In the genomic region with DNA sequence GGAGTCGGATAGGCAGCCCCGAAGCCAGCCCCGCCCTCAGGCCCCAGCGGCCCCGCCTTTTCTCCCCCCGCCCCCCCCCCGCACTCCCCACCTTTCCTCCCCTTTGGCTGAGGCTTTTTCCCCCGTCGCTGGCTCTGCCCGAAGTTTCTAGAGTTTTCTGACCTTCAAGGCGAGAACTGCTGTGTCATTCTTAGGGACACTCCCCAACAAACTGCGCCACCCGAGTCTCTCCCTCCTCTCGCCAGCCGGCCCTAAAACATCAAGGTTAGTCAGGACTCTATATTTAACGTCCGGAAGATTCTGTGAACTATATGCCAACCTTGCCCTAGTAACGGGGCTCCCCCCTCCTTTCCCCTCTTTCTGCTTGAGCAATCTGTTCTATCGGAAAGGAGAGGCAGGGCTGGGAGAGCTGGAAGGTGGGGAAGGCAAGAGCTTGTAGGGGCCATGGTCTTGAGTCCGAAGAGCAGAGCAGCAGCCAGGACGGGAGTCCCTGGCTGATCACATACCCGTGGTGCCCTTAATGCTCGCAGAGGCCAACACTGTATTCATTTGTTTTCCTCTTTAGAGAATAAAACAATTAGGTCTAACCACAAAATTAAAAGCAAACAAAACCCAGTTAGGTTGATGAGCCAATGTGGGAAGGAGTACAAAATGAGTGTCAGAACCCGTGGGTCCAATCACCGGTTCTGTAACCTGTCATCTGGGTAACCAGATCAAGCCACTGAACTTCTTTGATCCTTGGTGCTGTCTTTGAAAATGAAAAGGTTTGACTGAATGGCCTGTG, we compare ENCODE assay signal across 1 cellular context.
TF ChIP-seq lines count a peak whose summit lies in the region.

No MANE protein-coding gene starts in this region.

TF ChIP-seq in K562, 482 proteins besides CTCF, POLR2A, EP300 and RAD21 (continued from another document and continues in another):
- 0 out of 4 replicates have a peak, but pooled peaks of 1 of the 2 experiments have one; percentile 7 for TF ChIP-seq NRF1 (conservative IDR thresholded peaks at IDR 0.05 in 1 of 2, IDR thresholded peaks at IDR 0.05 in 1 of 2)
- TF ChIP-seq KLF6 (CRISPR knock-in tag; IDR thresholded peaks at IDR 0.05; ENCODE audit: borderline replicate concordance), result peak; percentile 68; the same call in 1 of the 2 replicates
- TF ChIP-seq HDGF (IDR thresholded peaks at IDR 0.05), result no peak
- TF ChIP-seq MAFG (tag; conservative IDR thresholded peaks at IDR 0.05), result peak; percentile 100
- TF ChIP-seq NR4A1 (CRISPR knock-in tag; IDR thresholded peaks at IDR 0.05), result peak; percentile 90; the same call in 1 of the 2 replicates
- peak; percentile 89 for TF ChIP-seq NR4A1 (tag; IDR thresholded peaks at IDR 0.05)
- TF ChIP-seq CEBPB (tag; IDR thresholded peaks at IDR 0.05), result 0 out of 2 replicates have a peak, but pooled peaks have one; percentile 43
- TF ChIP-seq KLF10 (CRISPR knock-in tag; IDR thresholded peaks at IDR 0.05), result peak; percentile 64; the same call in 1 of the 2 replicates
- peak; percentile 45 for TF ChIP-seq CXXC5 (CRISPR knock-in tag; IDR thresholded peaks at IDR 0.05)
- TF ChIP-seq, protein P1, sequence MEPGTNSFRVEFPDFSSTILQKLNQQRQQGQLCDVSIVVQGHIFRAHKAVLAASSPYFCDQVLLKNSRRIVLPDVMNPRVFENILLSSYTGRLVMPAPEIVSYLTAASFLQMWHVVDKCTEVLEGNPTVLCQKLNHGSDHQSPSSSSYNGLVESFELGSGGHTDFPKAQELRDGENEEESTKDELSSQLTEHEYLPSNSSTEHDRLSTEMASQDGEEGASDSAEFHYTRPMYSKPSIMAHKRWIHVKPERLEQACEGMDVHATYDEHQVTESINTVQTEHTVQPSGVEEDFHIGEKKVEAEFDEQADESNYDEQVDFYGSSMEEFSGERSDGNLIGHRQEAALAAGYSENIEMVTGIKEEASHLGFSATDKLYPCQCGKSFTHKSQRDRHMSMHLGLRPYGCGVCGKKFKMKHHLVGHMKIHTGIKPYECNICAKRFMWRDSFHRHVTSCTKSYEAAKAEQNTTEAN (CRISPR knock-in tag; IDR thresholded peaks at IDR 0.05), result peak; percentile 47; the same call in 1 of the 2 replicates
- TF ChIP-seq ARID2 (IDR thresholded peaks at IDR 0.05), result peak; percentile 72; the same call in 1 of the 2 replicates
- TF ChIP-seq TAF9B (IDR thresholded peaks at IDR 0.05; ENCODE audit: partially characterized antibody), result no peak
- TF ChIP-seq, protein P2, sequence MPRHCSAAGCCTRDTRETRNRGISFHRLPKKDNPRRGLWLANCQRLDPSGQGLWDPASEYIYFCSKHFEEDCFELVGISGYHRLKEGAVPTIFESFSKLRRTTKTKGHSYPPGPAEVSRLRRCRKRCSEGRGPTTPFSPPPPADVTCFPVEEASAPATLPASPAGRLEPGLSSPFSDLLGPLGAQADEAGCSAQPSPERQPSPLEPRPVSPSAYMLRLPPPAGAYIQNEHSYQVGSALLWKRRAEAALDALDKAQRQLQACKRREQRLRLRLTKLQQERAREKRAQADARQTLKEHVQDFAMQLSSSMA (CRISPR knock-in tag; IDR thresholded peaks at IDR 0.05), result 0 out of 2 replicates have a peak, but pooled peaks have one; percentile 24
- no peak for TF ChIP-seq NR2C1 (IDR thresholded peaks at IDR 0.05)
- TF ChIP-seq NR2C1 (tag; IDR thresholded peaks at IDR 0.05), result peak; percentile 54; the same call in 1 of the 2 replicates
- peak; percentile 99 for TF ChIP-seq NFE2 (IDR thresholded peaks at IDR 0.05; ENCODE audit: low read depth)
- no peak for TF ChIP-seq SP2 (IDR thresholded peaks at IDR 0.05; ENCODE audit: extremely low read depth, low read depth, low read length, poor library complexity, severe bottlenecking)
- no peak for TF ChIP-seq POLR2H (tag; IDR thresholded peaks at IDR 0.05; ENCODE audit: low read depth)
- TF ChIP-seq ZNF41 (CRISPR knock-in tag; conservative IDR thresholded peaks at IDR 0.05), result no peak
- TF ChIP-seq CC2D1A (IDR thresholded peaks at IDR 0.05), result 0 out of 2 replicates have a peak, but pooled peaks have one; percentile 24
- TF ChIP-seq OTX1 (CRISPR knock-in tag; IDR thresholded peaks at IDR 0.05), result peak; percentile 40; the same call in 1 of the 2 replicates
- TF ChIP-seq, protein P3, sequence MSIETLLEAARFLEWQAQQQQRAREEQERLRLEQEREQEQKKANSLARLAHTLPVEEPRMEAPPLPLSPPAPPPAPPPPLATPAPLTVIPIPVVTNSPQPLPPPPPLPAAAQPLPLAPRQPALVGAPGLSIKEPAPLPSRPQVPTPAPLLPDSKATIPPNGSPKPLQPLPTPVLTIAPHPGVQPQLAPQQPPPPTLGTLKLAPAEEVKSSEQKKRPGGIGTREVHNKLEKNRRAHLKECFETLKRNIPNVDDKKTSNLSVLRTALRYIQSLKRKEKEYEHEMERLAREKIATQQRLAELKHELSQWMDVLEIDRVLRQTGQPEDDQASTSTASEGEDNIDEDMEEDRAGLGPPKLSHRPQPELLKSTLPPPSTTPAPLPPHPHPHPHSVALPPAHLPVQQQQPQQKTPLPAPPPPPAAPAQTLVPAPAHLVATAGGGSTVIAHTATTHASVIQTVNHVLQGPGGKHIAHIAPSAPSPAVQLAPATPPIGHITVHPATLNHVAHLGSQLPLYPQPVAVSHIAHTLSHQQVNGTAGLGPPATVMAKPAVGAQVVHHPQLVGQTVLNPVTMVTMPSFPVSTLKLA (conservative IDR thresholded peaks at IDR 0.05), result no peak
- TF ChIP-seq HDAC2 (IDR thresholded peaks at IDR 0.05), result peak; percentile 41; the same call in 1 of the 2 replicates
- TF ChIP-seq, protein P4, sequence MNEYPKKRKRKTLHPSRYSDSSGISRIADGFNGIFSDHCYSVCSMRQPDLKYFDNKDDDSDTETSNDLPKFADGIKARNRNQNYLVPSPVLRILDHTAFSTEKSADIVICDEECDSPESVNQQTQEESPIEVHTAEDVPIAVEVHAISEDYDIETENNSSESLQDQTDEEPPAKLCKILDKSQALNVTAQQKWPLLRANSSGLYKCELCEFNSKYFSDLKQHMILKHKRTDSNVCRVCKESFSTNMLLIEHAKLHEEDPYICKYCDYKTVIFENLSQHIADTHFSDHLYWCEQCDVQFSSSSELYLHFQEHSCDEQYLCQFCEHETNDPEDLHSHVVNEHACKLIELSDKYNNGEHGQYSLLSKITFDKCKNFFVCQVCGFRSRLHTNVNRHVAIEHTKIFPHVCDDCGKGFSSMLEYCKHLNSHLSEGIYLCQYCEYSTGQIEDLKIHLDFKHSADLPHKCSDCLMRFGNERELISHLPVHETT (CRISPR knock-in tag; conservative IDR thresholded peaks at IDR 0.05 in 1 of 2, IDR thresholded peaks at IDR 0.05 in 1 of 2), result peak in 1 of 2 experiments; percentile 87; a peak in 2 of 4 replicates
- TF ChIP-seq POLR2AphosphoS5 (IDR thresholded peaks at IDR 0.05; ENCODE audit: control insufficient read depth, insufficient read depth, low read depth, low read length), result peak; percentile 92
- no peak for TF ChIP-seq RBM22 (IDR thresholded peaks at IDR 0.05; ENCODE audit: low read depth, low read length, poor library complexity, severe bottlenecking)
- TF ChIP-seq EHMT2 (IDR thresholded peaks at IDR 0.05), result peak; percentile 77; the same call in 1 of the 2 replicates
- TF ChIP-seq, protein P5, sequence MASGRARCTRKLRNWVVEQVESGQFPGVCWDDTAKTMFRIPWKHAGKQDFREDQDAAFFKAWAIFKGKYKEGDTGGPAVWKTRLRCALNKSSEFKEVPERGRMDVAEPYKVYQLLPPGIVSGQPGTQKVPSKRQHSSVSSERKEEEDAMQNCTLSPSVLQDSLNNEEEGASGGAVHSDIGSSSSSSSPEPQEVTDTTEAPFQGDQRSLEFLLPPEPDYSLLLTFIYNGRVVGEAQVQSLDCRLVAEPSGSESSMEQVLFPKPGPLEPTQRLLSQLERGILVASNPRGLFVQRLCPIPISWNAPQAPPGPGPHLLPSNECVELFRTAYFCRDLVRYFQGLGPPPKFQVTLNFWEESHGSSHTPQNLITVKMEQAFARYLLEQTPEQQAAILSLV (tag; IDR thresholded peaks at IDR 0.05), result no peak
- TF ChIP-seq TAF15 (IDR thresholded peaks at IDR 0.05; ENCODE audit: low read depth, low read length), result no peak
- TF ChIP-seq ZKSCAN1 (IDR thresholded peaks at IDR 0.05; ENCODE audit: low read depth, low read length), result peak; percentile 50; the same call in 1 of the 2 replicates
- TF ChIP-seq ZNF174 (CRISPR knock-in tag; IDR thresholded peaks at IDR 0.05), result no peak
- TF ChIP-seq, protein P6, sequence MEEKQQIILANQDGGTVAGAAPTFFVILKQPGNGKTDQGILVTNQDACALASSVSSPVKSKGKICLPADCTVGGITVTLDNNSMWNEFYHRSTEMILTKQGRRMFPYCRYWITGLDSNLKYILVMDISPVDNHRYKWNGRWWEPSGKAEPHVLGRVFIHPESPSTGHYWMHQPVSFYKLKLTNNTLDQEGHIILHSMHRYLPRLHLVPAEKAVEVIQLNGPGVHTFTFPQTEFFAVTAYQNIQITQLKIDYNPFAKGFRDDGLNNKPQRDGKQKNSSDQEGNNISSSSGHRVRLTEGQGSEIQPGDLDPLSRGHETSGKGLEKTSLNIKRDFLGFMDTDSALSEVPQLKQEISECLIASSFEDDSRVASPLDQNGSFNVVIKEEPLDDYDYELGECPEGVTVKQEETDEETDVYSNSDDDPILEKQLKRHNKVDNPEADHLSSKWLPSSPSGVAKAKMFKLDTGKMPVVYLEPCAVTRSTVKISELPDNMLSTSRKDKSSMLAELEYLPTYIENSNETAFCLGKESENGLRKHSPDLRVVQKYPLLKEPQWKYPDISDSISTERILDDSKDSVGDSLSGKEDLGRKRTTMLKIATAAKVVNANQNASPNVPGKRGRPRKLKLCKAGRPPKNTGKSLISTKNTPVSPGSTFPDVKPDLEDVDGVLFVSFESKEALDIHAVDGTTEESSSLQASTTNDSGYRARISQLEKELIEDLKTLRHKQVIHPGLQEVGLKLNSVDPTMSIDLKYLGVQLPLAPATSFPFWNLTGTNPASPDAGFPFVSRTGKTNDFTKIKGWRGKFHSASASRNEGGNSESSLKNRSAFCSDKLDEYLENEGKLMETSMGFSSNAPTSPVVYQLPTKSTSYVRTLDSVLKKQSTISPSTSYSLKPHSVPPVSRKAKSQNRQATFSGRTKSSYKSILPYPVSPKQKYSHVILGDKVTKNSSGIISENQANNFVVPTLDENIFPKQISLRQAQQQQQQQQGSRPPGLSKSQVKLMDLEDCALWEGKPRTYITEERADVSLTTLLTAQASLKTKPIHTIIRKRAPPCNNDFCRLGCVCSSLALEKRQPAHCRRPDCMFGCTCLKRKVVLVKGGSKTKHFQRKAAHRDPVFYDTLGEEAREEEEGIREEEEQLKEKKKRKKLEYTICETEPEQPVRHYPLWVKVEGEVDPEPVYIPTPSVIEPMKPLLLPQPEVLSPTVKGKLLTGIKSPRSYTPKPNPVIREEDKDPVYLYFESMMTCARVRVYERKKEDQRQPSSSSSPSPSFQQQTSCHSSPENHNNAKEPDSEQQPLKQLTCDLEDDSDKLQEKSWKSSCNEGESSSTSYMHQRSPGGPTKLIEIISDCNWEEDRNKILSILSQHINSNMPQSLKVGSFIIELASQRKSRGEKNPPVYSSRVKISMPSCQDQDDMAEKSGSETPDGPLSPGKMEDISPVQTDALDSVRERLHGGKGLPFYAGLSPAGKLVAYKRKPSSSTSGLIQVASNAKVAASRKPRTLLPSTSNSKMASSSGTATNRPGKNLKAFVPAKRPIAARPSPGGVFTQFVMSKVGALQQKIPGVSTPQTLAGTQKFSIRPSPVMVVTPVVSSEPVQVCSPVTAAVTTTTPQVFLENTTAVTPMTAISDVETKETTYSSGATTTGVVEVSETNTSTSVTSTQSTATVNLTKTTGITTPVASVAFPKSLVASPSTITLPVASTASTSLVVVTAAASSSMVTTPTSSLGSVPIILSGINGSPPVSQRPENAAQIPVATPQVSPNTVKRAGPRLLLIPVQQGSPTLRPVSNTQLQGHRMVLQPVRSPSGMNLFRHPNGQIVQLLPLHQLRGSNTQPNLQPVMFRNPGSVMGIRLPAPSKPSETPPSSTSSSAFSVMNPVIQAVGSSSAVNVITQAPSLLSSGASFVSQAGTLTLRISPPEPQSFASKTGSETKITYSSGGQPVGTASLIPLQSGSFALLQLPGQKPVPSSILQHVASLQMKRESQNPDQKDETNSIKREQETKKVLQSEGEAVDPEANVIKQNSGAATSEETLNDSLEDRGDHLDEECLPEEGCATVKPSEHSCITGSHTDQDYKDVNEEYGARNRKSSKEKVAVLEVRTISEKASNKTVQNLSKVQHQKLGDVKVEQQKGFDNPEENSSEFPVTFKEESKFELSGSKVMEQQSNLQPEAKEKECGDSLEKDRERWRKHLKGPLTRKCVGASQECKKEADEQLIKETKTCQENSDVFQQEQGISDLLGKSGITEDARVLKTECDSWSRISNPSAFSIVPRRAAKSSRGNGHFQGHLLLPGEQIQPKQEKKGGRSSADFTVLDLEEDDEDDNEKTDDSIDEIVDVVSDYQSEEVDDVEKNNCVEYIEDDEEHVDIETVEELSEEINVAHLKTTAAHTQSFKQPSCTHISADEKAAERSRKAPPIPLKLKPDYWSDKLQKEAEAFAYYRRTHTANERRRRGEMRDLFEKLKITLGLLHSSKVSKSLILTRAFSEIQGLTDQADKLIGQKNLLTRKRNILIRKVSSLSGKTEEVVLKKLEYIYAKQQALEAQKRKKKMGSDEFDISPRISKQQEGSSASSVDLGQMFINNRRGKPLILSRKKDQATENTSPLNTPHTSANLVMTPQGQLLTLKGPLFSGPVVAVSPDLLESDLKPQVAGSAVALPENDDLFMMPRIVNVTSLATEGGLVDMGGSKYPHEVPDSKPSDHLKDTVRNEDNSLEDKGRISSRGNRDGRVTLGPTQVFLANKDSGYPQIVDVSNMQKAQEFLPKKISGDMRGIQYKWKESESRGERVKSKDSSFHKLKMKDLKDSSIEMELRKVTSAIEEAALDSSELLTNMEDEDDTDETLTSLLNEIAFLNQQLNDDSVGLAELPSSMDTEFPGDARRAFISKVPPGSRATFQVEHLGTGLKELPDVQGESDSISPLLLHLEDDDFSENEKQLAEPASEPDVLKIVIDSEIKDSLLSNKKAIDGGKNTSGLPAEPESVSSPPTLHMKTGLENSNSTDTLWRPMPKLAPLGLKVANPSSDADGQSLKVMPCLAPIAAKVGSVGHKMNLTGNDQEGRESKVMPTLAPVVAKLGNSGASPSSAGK (IDR thresholded peaks at IDR 0.05), result no peak
- TF ChIP-seq KLF1 (tag; IDR thresholded peaks at IDR 0.05), result no peak
- 0 out of 2 replicates have a peak, but pooled peaks have one; percentile 44 for TF ChIP-seq NR1H2 (CRISPR knock-in tag; IDR thresholded peaks at IDR 0.05)
- peak; percentile 95 for TF ChIP-seq TBP (optimal IDR thresholded peaks at IDR 0.05; ENCODE audit: low read depth, low read length)
- TF ChIP-seq SMAD4 (CRISPR knock-in tag; conservative IDR thresholded peaks at IDR 0.05), result peak; percentile 70
- TF ChIP-seq ZBTB7A (IDR thresholded peaks at IDR 0.05; ENCODE audit: borderline replicate concordance, control insufficient read depth, low read depth, low read length), result peak; percentile 66; the same call in 1 of the 2 replicates
- peak; percentile 29 for TF ChIP-seq LCOR (CRISPR knock-in tag; IDR thresholded peaks at IDR 0.05)
